Comparison of ENCODE assay signal across 18 cellular contexts in the genomic region with DNA sequence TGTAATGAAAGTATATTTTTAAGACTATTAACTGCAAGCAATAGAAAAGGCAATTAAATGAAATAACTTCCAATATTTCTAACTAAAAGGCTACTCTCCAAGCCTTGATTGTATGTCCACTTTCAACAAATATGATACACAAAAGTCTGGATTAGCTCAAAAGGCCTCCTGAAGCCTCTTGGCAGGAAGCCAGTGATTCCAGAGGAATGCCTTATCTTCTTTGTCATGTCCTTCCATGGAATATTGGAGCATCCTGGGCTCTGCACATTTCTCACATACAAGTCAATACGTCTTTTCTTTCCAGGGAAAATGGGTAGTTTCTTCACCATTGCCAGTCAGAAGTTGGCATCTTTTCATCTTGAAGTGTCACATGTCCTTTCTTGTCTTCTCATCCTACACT.
A peak's percentile ranks its signal among the peaks of the same experiment; 100 is the strongest.
DNase-seq lines count a peak whose midpoint lies in the region; ATAC-seq, FAIRE-seq and TF ChIP-seq lines count a peak whose summit lies in the region.
"Had no signal": no experiment of that assay in that cellular context is flagged by ENCODE, and none has a peak within 500 bp of the region (broad histone marks: within the 10 kb centered on the region; RNA-seq: fewer than 3 reads in every experiment).

No MANE protein-coding gene starts in this region.

- no peak overlapping the region for H2BK120ac ChIP-seq in mesendoderm (ENCODE audit: low read depth, low read length)

- H3K23ac ChIP-seq in mesendoderm (ENCODE audit: low read length): no peak overlapping the region

- no peak for FAIRE-seq in frontal cortex (lab: Jason Lieb, UNC)
- FAIRE-seq: HTR-8/SVneo had no signal

- no peak overlapping the region for H4K5ac ChIP-seq in mesendoderm (ENCODE audit: low read length)

- no peak for ATAC-seq in esophagus mucosa
- ATAC-seq: Panc1, Right ventricle myocardium inferior, T-helper 17 cell had no signal

- no peaks in the 10 kb centered on the region for H3K79me1 ChIP-seq in mesendoderm (ENCODE audit: low read length)

- no peak overlapping the region for H3K4ac ChIP-seq in mesendoderm (ENCODE audit: low read depth, low read length)

- no peaks in the 10 kb centered on the region for H3F3A ChIP-seq in SK-N-SH (replicated peaks; ENCODE audit: insufficient read depth)

- no peak for TF ChIP-seq CTCF in SK-N-SH (IDR thresholded peaks at IDR 0.05)

- WGBS in SK-N-SH (ENCODE audit: low lambda C conversion rate): 85% methylated on average over 1 of the region's 1 CpG
- no CpG with 5 or more reads among the region's 1 CpG for WGBS in mesendoderm (ENCODE audit: extremely low coverage, insufficient coverage, low lambda C conversion rate)

- POLR2A ChIA-PET in SK-N-SH (lab: Yijun Ruan, JAX): no interaction called here

- H2BK15ac ChIP-seq in mesendoderm (replicated peaks; ENCODE audit: low read depth): no peak overlapping the region

- CTCF ChIA-PET in SK-N-SH (lab: Yijun Ruan, JAX): no interaction called here

- H3K56ac ChIP-seq in mesendoderm (ENCODE audit: low read length): no peak overlapping the region

- H3K27ac ChIP-seq in SK-N-SH (ENCODE audit: low read depth in 2 of 2, low read length in 1 of 2) (no peak overlapping the region), mesendoderm (ENCODE audit: low read depth, low read length) (no peak overlapping the region)
- H3K27ac ChIP-seq: 22Rv1, GM23248 had no signal

- H3K9me2 ChIP-seq in SK-N-SH: no peaks in the 10 kb centered on the region

- no peaks in the 10 kb centered on the region for H4K20me1 ChIP-seq in SK-N-SH (ENCODE audit: insufficient read depth)

- H3K4me3 ChIP-seq in SK-N-SH (ENCODE audit: low read depth in 2 of 2, low read length in 1 of 2) (no peak overlapping the region), mesendoderm (ENCODE audit: low read length) (no peak overlapping the region)
- H3K4me3 ChIP-seq: GM23248 had no signal

- H3K36me3 ChIP-seq in SK-N-SH (replicated peaks in 1 of 2; ENCODE audit: control insufficient read depth in 1 of 2, insufficient read depth in 2 of 2, low read length in 1 of 2): no peaks in the 10 kb centered on the region
- H3K36me3 ChIP-seq in mesendoderm (ENCODE audit: control insufficient read depth, insufficient read depth, low read length): no peaks in the 10 kb centered on the region

- H3K27me3 ChIP-seq in SK-N-SH (ENCODE audit: insufficient read depth) (no peaks in the 10 kb centered on the region), mesendoderm (ENCODE audit: insufficient read depth, low read length, poor library complexity) (no peaks in the 10 kb centered on the region)

- no peaks in the 10 kb centered on the region for H3K79me2 ChIP-seq in SK-N-SH (ENCODE audit: insufficient read depth)
- H3K79me2 ChIP-seq in mesendoderm (ENCODE audit: control insufficient read depth, insufficient read depth, low read length): no peaks in the 10 kb centered on the region

- no peak overlapping the region for H2BK5ac ChIP-seq in mesendoderm (ENCODE audit: low read length)

- no peak overlapping the region for H3K18ac ChIP-seq in mesendoderm (ENCODE audit: low read length)

- no peak overlapping the region for H4K8ac ChIP-seq in mesendoderm (ENCODE audit: low read depth, low read length)

- peak; percentile 3 for DNase-seq in DMS 273 (lab: John Stamatoyannopoulos, UW; ENCODE audit: unreplicated experiment)
- no peak for DNase-seq in DMS 273 treated with DMSO at 0.1 percent for 48 hours (lab: John Stamatoyannopoulos, UW)
- DNase-seq in EL: peak; percentile 11
- no peak for DNase-seq in SK-N-SH
- peak; percentile 5 for DNase-seq in medulla oblongata (ENCODE audit: extremely low spot score)
- no peak for DNase-seq in mesendoderm
- no peak for DNase-seq in frontal cortex (ENCODE audit: low spot score in 2 of 2)
- DNase-seq: DMS79, GF-D8, GM23248, NCI-H1436 treated with DMSO at 0.1 percent for 48 hours, NCI-H524 treated with DMSO at 0.1 percent for 48 hours, T-helper 17 cell had no signal

- H3K9ac ChIP-seq in SK-N-SH: no peak overlapping the region
- no peak overlapping the region for H3K9ac ChIP-seq in mesendoderm (ENCODE audit: low read length)
- H3K9ac ChIP-seq: GM23248 had no signal

- no peak for TF ChIP-seq EP300 in SK-N-SH (IDR thresholded peaks at IDR 0.05; ENCODE audit: borderline replicate concordance in 1 of 2, low read depth in 1 of 2, low read length in 1 of 2)

- no peak overlapping the region for H2AFZ ChIP-seq in SK-N-SH (ENCODE audit: low read depth)
- H2AFZ ChIP-seq: GM23248 had no signal

- H3K4me2 ChIP-seq in SK-N-SH: no peak overlapping the region
- no peak overlapping the region for H3K4me2 ChIP-seq in mesendoderm (ENCODE audit: low read length)

- no peaks in the 10 kb centered on the region for H3K9me3 ChIP-seq in SK-N-SH

- no peak overlapping the region for H2AK5ac ChIP-seq in mesendoderm (ENCODE audit: low read length)

- TF ChIP-seq RAD21 in SK-N-SH (IDR thresholded peaks at IDR 0.05; ENCODE audit: low read length): no peak

- H3K4me1 ChIP-seq in SK-N-SH (ENCODE audit: control insufficient read depth in 1 of 2, insufficient read depth in 2 of 2, low read depth in 1 of 2, low read length in 1 of 2) (no peaks in the 10 kb centered on the region), mesendoderm (ENCODE audit: control insufficient read depth, low read depth, low read length) (no peaks in the 10 kb centered on the region)

TF ChIP-seq in SK-N-SH, 30 proteins besides CTCF, POLR2A, EP300 and RAD21:
- TF ChIP-seq, protein P1, sequence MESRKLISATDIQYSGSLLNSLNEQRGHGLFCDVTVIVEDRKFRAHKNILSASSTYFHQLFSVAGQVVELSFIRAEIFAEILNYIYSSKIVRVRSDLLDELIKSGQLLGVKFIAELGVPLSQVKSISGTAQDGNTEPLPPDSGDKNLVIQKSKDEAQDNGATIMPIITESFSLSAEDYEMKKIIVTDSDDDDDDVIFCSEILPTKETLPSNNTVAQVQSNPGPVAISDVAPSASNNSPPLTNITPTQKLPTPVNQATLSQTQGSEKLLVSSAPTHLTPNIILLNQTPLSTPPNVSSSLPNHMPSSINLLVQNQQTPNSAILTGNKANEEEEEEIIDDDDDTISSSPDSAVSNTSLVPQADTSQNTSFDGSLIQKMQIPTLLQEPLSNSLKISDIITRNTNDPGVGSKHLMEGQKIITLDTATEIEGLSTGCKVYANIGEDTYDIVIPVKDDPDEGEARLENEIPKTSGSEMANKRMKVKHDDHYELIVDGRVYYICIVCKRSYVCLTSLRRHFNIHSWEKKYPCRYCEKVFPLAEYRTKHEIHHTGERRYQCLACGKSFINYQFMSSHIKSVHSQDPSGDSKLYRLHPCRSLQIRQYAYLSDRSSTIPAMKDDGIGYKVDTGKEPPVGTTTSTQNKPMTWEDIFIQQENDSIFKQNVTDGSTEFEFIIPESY (IDR thresholded peaks at IDR 0.05; ENCODE audit: borderline replicate concordance, low read depth): no peak
- TF ChIP-seq FOXJ3 (CRISPR knock-in tag; IDR thresholded peaks at IDR 0.05): no peak
- peak; percentile 24; the same call in 1 of the 2 replicates for TF ChIP-seq TCF12 (IDR thresholded peaks at IDR 0.05)
- peak; percentile 39; the same call in 1 of the 2 replicates for TF ChIP-seq NFIC (IDR thresholded peaks at IDR 0.05; ENCODE audit: borderline replicate concordance)

Comparison
In these comparisons a context has a peak if more than half of its experiments do, and no peak if none do; other contexts are left out.
1. DNase-seq: peak in DMS 273 (single experiment), EL (single experiment) and medulla oblongata (single experiment); none in DMS 273 treated with DMSO at 0.1 percent for 48 hours (single experiment), SK-N-SH (single experiment), mesendoderm (single experiment) and frontal cortex (0 of 2).